Comparison of ENCODE assay signal across 8 cellular contexts in the genomic region with DNA sequence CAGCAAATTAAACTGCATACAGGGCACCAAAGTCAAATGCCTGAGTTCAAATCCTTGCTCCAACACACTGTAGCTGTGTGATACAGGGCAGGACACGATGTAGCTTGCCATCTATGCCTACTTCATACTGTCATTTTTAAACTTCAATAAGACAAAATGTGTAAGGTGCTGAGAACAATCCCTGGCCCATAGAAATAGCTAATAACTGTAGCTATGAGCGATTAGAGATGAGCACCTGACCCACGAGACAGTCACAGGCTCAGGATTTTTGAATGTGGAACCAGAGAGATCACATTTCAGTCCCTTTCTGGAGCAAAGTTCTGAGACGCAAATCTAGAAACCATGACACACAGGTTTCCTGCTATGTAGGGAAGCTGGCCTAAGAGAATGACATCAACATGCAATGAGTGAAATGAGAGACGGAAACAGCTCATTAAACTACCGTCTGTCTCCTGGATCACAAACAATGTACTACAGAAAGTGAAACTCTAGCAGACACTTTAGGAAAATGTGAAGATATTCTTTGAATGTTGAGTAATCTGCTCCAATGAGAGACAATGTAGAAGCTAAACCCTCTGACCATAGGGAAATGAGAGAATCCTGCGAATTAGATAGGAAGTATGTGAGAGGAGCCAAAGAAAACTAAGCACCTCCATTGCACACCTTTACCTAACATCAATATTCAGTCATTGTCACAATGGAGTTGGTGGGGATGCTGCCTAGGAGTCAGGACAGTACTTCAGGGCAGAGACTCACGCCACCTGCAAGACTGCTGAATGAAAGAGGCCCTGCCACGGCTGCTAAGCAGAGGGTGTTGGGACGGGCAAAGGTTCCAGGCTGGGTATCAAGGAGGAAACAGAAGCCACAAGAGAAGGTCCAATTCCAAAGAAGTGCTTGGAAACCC. TPM values are rescaled to one million over a fixed set of nuclear protein-coding genes. Genes with fewer than 3 reads are reported as not detected.
DNase-seq lines count a peak whose midpoint lies in the region; ATAC-seq lines count a peak whose summit lies in the region.

No MANE protein-coding gene starts in this region.

- peak; percentile 77 to 79 for ATAC-seq in activated CD4-positive, CD25-positive, alpha-beta regulatory T cell treated with anti-CD3 and anti-CD28 coated beads, Interleukin-2, amount 50 U/mL, for 24 hours
- peak; percentile 52 for ATAC-seq in HG02763 (IDR thresholded peaks at IDR 0.05; ENCODE audit: unreplicated experiment)
- peak; percentile 74 for ATAC-seq in memory B cell (ENCODE audit: low read depth)

- DNase-seq in activated CD4-positive, CD25-positive, alpha-beta regulatory T cell treated with anti-CD3 and anti-CD28 coated beads, Interleukin-2, amount 50 U/mL, for 72 hours, result no peak
- DNase-seq in NCI-H69 (lab: John Stamatoyannopoulos, UW) (peak; percentile 87), memory B cell (ENCODE audit: low spot score in 2 of 2) (no peak), EL (no peak), MG63 (no peak), NCI-H187 (lab: John Stamatoyannopoulos, UW) (no peak)

- peak overlapping the region; percentile 47 for H3K4me3 Mint-ChIP-seq in memory B cell

- no peaks in the 10 kb centered on the region for H3K36me3 ChIP-seq in MG63

- peaks cover 4% of the 10 kb centered on the region; the same call in 1 of the 2 replicates for H3K9me3 ChIP-seq in MG63

- peak overlapping the region; percentile 51 for H3K27ac Mint-ChIP-seq in memory B cell

- H3K4me3 ChIP-seq in MG63, result no peak overlapping the region

- no peaks in the 10 kb centered on the region for H3K9me3 Mint-ChIP-seq in memory B cell

- no peaks in the 10 kb centered on the region for H3K27me3 ChIP-seq in MG63

- H3K36me3 Mint-ChIP-seq in memory B cell, result no peaks in the 10 kb centered on the region

- no peaks in the 10 kb centered on the region for H3K27me3 Mint-ChIP-seq in memory B cell

- peaks cover 16% of the 10 kb centered on the region for H3K4me1 Mint-ChIP-seq in memory B cell

RNA-seq across cellular contexts. Expression of gene B4GALT6, which starts 25.5 kb away (rescaled TPM):
- total RNA-seq in MG63 (2014; rRNA removed; shearing (Covaris generic); ENCODE audit: low replicate concordance), result 1.7 and 2.0 TPM in 2 replicates
